In genomic region chr21:34908424-34909055, GRCh38 we compare ENCODE assay signal across 1 cellular context.
TF ChIP-seq lines count a peak whose summit lies in the region.

No MANE protein-coding gene starts in this region.

TF ChIP-seq in HepG2, 621 proteins besides CTCF, POLR2A, EP300 and RAD21 (continued from another document):
- peak; percentile 46; the same call in 1 of the 2 replicates for TF ChIP-seq ZNF280D (CRISPR knock-in tag; IDR thresholded peaks at IDR 0.05)
- no peak for TF ChIP-seq ZFP91 (CRISPR knock-in tag; IDR thresholded peaks at IDR 0.05; ENCODE audit: borderline replicate concordance)
- peak; percentile 32; the same call in 1 of the 2 replicates for TF ChIP-seq ETV5 (CRISPR knock-in tag; IDR thresholded peaks at IDR 0.05; ENCODE audit: borderline replicate concordance)
- 0 out of 2 replicates have a peak, but pooled peaks have one; percentile 17 for TF ChIP-seq POGK (CRISPR knock-in tag; conservative IDR thresholded peaks at IDR 0.05)
- TF ChIP-seq, protein P1, sequence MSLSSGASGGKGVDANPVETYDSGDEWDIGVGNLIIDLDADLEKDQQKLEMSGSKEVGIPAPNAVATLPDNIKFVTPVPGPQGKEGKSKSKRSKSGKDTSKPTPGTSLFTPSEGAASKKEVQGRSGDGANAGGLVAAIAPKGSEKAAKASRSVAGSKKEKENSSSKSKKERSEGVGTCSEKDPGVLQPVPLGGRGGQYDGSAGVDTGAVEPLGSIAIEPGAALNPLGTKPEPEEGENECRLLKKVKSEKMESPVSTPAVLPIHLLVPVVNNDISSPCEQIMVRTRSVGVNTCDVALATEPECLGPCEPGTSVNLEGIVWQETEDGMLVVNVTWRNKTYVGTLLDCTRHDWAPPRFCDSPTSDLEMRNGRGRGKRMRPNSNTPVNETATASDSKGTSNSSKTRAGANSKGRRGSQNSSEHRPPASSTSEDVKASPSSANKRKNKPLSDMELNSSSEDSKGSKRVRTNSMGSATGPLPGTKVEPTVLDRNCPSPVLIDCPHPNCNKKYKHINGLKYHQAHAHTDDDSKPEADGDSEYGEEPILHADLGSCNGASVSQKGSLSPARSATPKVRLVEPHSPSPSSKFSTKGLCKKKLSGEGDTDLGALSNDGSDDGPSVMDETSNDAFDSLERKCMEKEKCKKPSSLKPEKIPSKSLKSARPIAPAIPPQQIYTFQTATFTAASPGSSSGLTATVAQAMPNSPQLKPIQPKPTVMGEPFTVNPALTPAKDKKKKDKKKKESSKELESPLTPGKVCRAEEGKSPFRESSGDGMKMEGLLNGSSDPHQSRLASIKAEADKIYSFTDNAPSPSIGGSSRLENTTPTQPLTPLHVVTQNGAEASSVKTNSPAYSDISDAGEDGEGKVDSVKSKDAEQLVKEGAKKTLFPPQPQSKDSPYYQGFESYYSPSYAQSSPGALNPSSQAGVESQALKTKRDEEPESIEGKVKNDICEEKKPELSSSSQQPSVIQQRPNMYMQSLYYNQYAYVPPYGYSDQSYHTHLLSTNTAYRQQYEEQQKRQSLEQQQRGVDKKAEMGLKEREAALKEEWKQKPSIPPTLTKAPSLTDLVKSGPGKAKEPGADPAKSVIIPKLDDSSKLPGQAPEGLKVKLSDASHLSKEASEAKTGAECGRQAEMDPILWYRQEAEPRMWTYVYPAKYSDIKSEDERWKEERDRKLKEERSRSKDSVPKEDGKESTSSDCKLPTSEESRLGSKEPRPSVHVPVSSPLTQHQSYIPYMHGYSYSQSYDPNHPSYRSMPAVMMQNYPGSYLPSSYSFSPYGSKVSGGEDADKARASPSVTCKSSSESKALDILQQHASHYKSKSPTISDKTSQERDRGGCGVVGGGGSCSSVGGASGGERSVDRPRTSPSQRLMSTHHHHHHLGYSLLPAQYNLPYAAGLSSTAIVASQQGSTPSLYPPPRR (CRISPR knock-in tag; IDR thresholded peaks at IDR 0.05; ENCODE audit: borderline replicate concordance), result peak; percentile 88
- TF ChIP-seq, protein P2, sequence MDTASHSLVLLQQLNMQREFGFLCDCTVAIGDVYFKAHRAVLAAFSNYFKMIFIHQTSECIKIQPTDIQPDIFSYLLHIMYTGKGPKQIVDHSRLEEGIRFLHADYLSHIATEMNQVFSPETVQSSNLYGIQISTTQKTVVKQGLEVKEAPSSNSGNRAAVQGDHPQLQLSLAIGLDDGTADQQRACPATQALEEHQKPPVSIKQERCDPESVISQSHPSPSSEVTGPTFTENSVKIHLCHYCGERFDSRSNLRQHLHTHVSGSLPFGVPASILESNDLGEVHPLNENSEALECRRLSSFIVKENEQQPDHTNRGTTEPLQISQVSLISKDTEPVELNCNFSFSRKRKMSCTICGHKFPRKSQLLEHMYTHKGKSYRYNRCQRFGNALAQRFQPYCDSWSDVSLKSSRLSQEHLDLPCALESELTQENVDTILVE (CRISPR knock-in tag; IDR thresholded peaks at IDR 0.05), result peak; percentile 71
- no peak for TF ChIP-seq FOXA1 (IDR thresholded peaks at IDR 0.05)
- peak; percentile 85 for TF ChIP-seq FOXA1 (CRISPR knock-in tag; IDR thresholded peaks at IDR 0.05)
- peak; percentile 82 for TF ChIP-seq BCL6 (CRISPR knock-in tag; IDR thresholded peaks at IDR 0.05)
- TF ChIP-seq ZBTB7B (CRISPR knock-in tag; IDR thresholded peaks at IDR 0.05), result peak; percentile 85
- peak; percentile 68; the same call in 1 of the 2 replicates for TF ChIP-seq TBX3 (IDR thresholded peaks at IDR 0.05; ENCODE audit: borderline replicate concordance)
- TF ChIP-seq ZGPAT (CRISPR knock-in tag; IDR thresholded peaks at IDR 0.05), result peak; percentile 58; the same call in 1 of the 2 replicates
- TF ChIP-seq MED13 (CRISPR knock-in tag; IDR thresholded peaks at IDR 0.05), result peak; percentile 80
- TF ChIP-seq, protein P3, sequence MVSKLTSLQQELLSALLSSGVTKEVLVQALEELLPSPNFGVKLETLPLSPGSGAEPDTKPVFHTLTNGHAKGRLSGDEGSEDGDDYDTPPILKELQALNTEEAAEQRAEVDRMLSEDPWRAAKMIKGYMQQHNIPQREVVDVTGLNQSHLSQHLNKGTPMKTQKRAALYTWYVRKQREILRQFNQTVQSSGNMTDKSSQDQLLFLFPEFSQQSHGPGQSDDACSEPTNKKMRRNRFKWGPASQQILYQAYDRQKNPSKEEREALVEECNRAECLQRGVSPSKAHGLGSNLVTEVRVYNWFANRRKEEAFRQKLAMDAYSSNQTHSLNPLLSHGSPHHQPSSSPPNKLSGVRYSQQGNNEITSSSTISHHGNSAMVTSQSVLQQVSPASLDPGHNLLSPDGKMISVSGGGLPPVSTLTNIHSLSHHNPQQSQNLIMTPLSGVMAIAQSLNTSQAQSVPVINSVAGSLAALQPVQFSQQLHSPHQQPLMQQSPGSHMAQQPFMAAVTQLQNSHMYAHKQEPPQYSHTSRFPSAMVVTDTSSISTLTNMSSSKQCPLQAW (CRISPR knock-in tag; IDR thresholded peaks at IDR 0.05), result no peak
- no peak for TF ChIP-seq ZNF382 (CRISPR knock-in tag; IDR thresholded peaks at IDR 0.05; ENCODE audit: borderline replicate concordance)
- peak; percentile 90 for TF ChIP-seq GATA4 (IDR thresholded peaks at IDR 0.05; ENCODE audit: borderline replicate concordance, low read depth)
- TF ChIP-seq NFKBIZ (CRISPR knock-in tag; IDR thresholded peaks at IDR 0.05), result peak; percentile 61; the same call in 1 of the 2 replicates
- TF ChIP-seq ZMYM4 (CRISPR knock-in tag; IDR thresholded peaks at IDR 0.05), result no peak
- peak; percentile 61; the same call in 1 of the 2 replicates for TF ChIP-seq ZNF629 (CRISPR knock-in tag; conservative IDR thresholded peaks at IDR 0.05)
- peak; percentile 98 for TF ChIP-seq TBX2 (CRISPR knock-in tag; IDR thresholded peaks at IDR 0.05; ENCODE audit: borderline replicate concordance)
- TF ChIP-seq TCF7L2 (IDR thresholded peaks at IDR 0.05; ENCODE audit: low read depth, low read length), result peak; percentile 92
- TF ChIP-seq SIX1 (CRISPR knock-in tag; IDR thresholded peaks at IDR 0.05; ENCODE audit: borderline replicate concordance), result peak; percentile 34; the same call in 1 of the 2 replicates
- peak; percentile 43; the same call in 1 of the 2 replicates for TF ChIP-seq ZNF556 (CRISPR knock-in tag; IDR thresholded peaks at IDR 0.05; ENCODE audit: borderline replicate concordance)
- 0 out of 2 replicates have a peak, but pooled peaks have one; percentile 55 for TF ChIP-seq TOPORS (CRISPR knock-in tag; IDR thresholded peaks at IDR 0.05)
- peak; percentile 59; the same call in 1 of the 2 replicates for TF ChIP-seq SNAPC2 (CRISPR knock-in tag; IDR thresholded peaks at IDR 0.05)
- no peak for TF ChIP-seq NR2F1 (CRISPR knock-in tag; IDR thresholded peaks at IDR 0.05)
- no peak for TF ChIP-seq ZNF670 (CRISPR knock-in tag; IDR thresholded peaks at IDR 0.05; ENCODE audit: borderline replicate concordance)
- TF ChIP-seq NCOA2 (CRISPR knock-in tag; IDR thresholded peaks at IDR 0.05), result peak; percentile 89
- TF ChIP-seq, protein P4, sequence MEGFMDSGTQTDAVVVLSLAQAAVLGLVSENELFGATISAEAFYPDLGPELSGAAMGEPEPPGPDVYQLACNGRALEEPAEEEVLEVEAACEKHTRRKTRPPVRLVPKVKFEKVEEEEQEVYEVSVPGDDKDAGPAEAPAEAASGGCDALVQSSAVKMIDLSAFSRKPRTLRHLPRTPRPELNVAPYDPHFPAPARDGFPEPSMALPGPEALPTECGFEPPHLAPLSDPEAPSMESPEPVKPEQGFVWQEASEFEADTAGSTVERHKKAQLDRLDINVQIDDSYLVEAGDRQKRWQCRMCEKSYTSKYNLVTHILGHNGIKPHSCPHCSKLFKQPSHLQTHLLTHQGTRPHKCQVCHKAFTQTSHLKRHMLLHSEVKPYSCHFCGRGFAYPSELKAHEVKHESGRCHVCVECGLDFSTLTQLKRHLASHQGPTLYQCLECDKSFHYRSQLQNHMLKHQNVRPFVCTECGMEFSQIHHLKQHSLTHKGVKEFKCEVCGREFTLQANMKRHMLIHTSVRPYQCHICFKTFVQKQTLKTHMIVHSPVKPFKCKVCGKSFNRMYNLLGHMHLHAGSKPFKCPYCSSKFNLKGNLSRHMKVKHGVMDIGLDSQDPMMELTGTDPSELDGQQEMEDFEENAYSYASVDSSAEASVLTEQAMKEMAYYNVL (CRISPR knock-in tag; IDR thresholded peaks at IDR 0.05; ENCODE audit: borderline replicate concordance), result peak; percentile 88
- TF ChIP-seq ZNF720 (CRISPR knock-in tag; IDR thresholded peaks at IDR 0.05), result no peak
- TF ChIP-seq FOXO1 (CRISPR knock-in tag; IDR thresholded peaks at IDR 0.05), result peak; percentile 58; the same call in 1 of the 2 replicates
- peak; percentile 95 for TF ChIP-seq GATAD2A (CRISPR knock-in tag; IDR thresholded peaks at IDR 0.05)
- 0 out of 2 replicates have a peak, but pooled peaks have one; percentile 23 for TF ChIP-seq CBFB (CRISPR knock-in tag; IDR thresholded peaks at IDR 0.05)
- peak; percentile 96 for TF ChIP-seq PATZ1 (CRISPR knock-in tag; IDR thresholded peaks at IDR 0.05)
- TF ChIP-seq BHLHE40 (IDR thresholded peaks at IDR 0.05; ENCODE audit: low read length), result no peak
